Comparison of ENCODE assay signal across 24 cellular contexts in the genomic region with DNA sequence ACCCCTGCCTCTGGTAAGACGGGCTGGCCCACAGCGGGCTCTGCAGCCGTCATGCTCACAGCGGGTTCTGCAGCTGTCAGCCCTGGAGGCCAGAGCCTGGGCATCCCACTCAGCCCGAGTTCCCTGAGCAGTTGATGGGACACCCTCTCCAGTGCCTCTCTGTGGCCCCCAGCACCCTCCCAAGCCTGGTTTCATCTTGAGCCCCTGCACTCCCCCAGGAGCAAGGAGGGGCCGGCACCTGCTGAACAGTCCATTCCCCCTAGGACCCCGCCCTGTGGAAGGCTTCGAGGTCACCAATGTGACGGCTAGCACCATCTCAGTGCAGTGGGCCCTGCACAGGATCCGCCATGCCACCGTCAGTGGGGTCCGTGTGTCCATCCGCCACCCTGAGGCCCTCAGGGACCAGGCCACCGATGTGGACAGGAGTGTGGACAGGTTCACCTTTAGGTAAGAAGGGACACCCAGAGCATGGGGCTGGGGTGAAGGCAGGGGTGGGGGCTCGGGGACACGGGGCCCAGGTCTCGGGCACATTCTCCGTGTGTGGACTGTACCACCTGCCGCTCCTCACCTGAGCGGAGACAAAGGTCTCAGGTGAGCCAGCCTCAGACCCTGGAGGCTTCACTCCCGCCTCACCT.
"Had no signal": no experiment of that assay in that cellular context is flagged by ENCODE, and none has a peak within 500 bp of the region (broad histone marks: within the 10 kb centered on the region; RNA-seq: fewer than 3 reads in every experiment).

No MANE protein-coding gene starts in this region.

- FAIRE-seq: astrocyte, colon, endothelial cell of umbilical vein, pancreas had no signal

- H3K27me3 ChIP-seq: gastrocnemius medialis, pancreas, right lobe of liver, upper lobe of right lung had no signal

- H3K4me3 Mint-ChIP-seq: activated naive CD8-positive, alpha-beta T cell treated with anti-CD3 and anti-CD28 coated beads for 36 hours; activated T-cell treated with anti-CD3 and anti-CD28 coated beads, Interleukin-2, amount 50 U/mL, for 4 hours; central memory CD8-positive, alpha-beta T cell; effector memory CD8-positive, alpha-beta T cell; natural killer cell treated with Interleukin-12 subunit alpha and Interleukin-12 subunit beta and Interleukin-15 and Interleukin-18, amount 100 ng/mL, for 72 hours had no signal

- H3K9me3 ChIP-seq: esophagus squamous epithelium, gastrocnemius medialis, pancreas, right lobe of liver, SK-N-SH, upper lobe of right lung had no signal

- H3K27ac ChIP-seq: esophagus squamous epithelium, gastrocnemius medialis, pancreas, right lobe of liver, upper lobe of right lung had no signal

- H3K9me3 Mint-ChIP-seq: activated naive CD8-positive, alpha-beta T cell treated with anti-CD3 and anti-CD28 coated beads for 36 hours; activated T-cell treated with anti-CD3 and anti-CD28 coated beads, Interleukin-2, amount 50 U/mL, for 4 hours; activated T-helper 2 cell treated with anti-CD3 and anti-CD28 coated beads, Interferon-gamma antibody, Interleukin-2, Interleukin-4, amounts not matched to agents 10 μg/mL and 5 μg/mL and 100 μg/mL, durations not matched to agents 14 hours and 24 hours and 36 hours; central memory CD8-positive, alpha-beta T cell; effector memory CD8-positive, alpha-beta T cell; natural killer cell treated with Interleukin-12 subunit alpha and Interleukin-12 subunit beta and Interleukin-15 and Interleukin-18, amount 100 ng/mL, for 72 hours had no signal

- H3K36me3 Mint-ChIP-seq: activated naive CD8-positive, alpha-beta T cell treated with anti-CD3 and anti-CD28 coated beads for 36 hours; natural killer cell treated with Interleukin-12 subunit alpha and Interleukin-12 subunit beta and Interleukin-15 and Interleukin-18, amount 100 ng/mL, for 72 hours had no signal

- H3K27ac Mint-ChIP-seq: activated naive CD8-positive, alpha-beta T cell treated with anti-CD3 and anti-CD28 coated beads for 36 hours; activated T-helper 2 cell treated with anti-CD3 and anti-CD28 coated beads, Interferon-gamma antibody, Interleukin-2, Interleukin-4, amounts not matched to agents 10 μg/mL and 5 μg/mL and 100 μg/mL, durations not matched to agents 14 hours and 24 hours and 36 hours; effector memory CD8-positive, alpha-beta T cell; natural killer cell treated with Interleukin-12 subunit alpha and Interleukin-12 subunit beta and Interleukin-15 and Interleukin-18, amount 100 ng/mL, for 72 hours had no signal

- H3K4me3 ChIP-seq: esophagus squamous epithelium, gastrocnemius medialis, pancreas, right lobe of liver, smooth muscle cell, upper lobe of right lung had no signal

- H3K4me1 ChIP-seq: gastrocnemius medialis, right lobe of liver had no signal

- DNase-seq: activated CD4-positive, alpha-beta T cell treated with anti-CD3 and anti-CD28 coated beads for 48 hours; activated CD8-positive, alpha-beta memory T cell treated with anti-CD3 and anti-CD28 coated beads, Interleukin-2, amount 50 U/mL, for 48 hours; activated naive CD4-positive, alpha-beta T cell treated with Interleukin-2 at 50 U/mL for 16 hours; activated naive CD8-positive, alpha-beta T cell treated with anti-CD3 and anti-CD28 coated beads for 36 hours; activated T-cell treated with anti-CD3 and anti-CD28 coated beads, Interleukin-2, amount 50 U/mL, for 4 hours; effector memory CD8-positive, alpha-beta T cell; esophagus squamous epithelium; gastrocnemius medialis; midbrain; right lobe of liver; stimulated activated CD4-positive, alpha-beta T cell treated with anti-CD3 and anti-CD28 coated beads, Interleukin-15, amount 100 ng/mL, for 24 hours; stimulated activated naive CD4-positive, alpha-beta T cell treated with Interleukin-2 at 50 U/mL for 16 hours; T-helper 2 cell had no signal

- ATAC-seq: activated T-cell treated with anti-CD3 and anti-CD28 coated beads, Interleukin-2, amount 50 U/mL, for 4 hours; effector memory CD8-positive, alpha-beta T cell; gastrocnemius medialis; left lobe of liver; natural killer cell treated with Interleukin-12 subunit alpha and Interleukin-12 subunit beta and Interleukin-15 and Interleukin-18, amount 100 ng/mL, for 72 hours; pancreas; right lobe of liver; upper lobe of right lung had no signal

- H3K9ac ChIP-seq: SK-N-SH had no signal

- H3K27me3 Mint-ChIP-seq: activated naive CD8-positive, alpha-beta T cell treated with anti-CD3 and anti-CD28 coated beads for 36 hours; central memory CD8-positive, alpha-beta T cell had no signal
